In the genomic region with DNA sequence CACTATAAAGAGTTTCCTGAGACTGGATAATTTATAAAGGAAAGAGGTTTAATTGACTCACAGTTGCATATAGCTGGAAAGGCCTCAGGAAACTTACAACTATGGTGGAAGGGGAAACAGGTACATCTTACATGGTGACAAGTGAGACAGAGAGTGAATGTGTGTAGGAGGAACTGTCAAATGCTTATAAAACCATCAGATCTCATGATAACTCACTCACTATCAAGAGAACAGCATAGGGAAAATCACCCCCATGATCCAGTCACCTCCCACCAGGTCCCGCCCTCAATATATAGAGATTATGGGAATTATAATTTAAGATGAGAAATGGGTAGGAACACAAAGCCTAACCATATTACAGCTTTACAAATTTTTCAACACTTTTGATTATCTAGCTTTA, we compare ENCODE assay signal across 20 cellular contexts.
"Had no signal": no experiment of that assay in that cellular context is flagged by ENCODE, and none has a peak within 500 bp of the region (broad histone marks: within the 10 kb centered on the region; RNA-seq: fewer than 3 reads in every experiment).

No MANE protein-coding gene starts in this region.

- DNase-seq: stimulated activated CD4-positive, alpha-beta T cell treated with anti-CD3 and anti-CD28 coated beads, Interleukin-2, amount 100 ng/mL, for 48 hours; stimulated activated CD4-positive, alpha-beta T cell treated with anti-CD3 and anti-CD28 coated beads, Interleukin-4, amount 100 ng/mL, for 1 hour; stimulated activated CD4-positive, alpha-beta T cell treated with anti-CD3 and anti-CD28 coated beads, Interleukin-4, amount 100 ng/mL, for 24 hours; stimulated activated CD4-positive, alpha-beta T cell treated with anti-CD3 and anti-CD28 coated beads, Interleukin-4, amount 100 ng/mL, for 4 hours; stimulated activated CD8-positive, alpha-beta memory T cell treated with anti-CD3 and anti-CD28 coated beads, Interleukin-4, amount 100 ng/mL, for 48 hours; stimulated activated naive B cell treated with anti-CD40 and anti-IgM and Interleukin-4, amounts not matched to agents 10 μg/mL and 1 μg/mL and 100 μg/mL, for 72 hours; stimulated activated naive CD4-positive, alpha-beta T cell; stimulated activated naive CD4-positive, alpha-beta T cell treated with Interleukin-2 at 50 U/mL for 16 hours; stimulated activated naive CD8-positive, alpha-beta T cell treated with anti-CD3 and anti-CD28 coated beads, Interleukin-15, amount 100 ng/mL, for 72 hours; stimulated activated naive CD8-positive, alpha-beta T cell treated with anti-CD3 and anti-CD28 coated beads, Interleukin-15, Interleukin-2, amounts not matched to agents 100 U/mL and 50 U/mL, for 24 hours; stomach; substantia nigra; testis; thyroid gland; tibial artery; transverse colon; trophoblast cell; upper lobe of left lung; upper lobe of right lung; uterus had no signal
